ENCODE assay signal across 1 cellular context in the genomic region with DNA sequence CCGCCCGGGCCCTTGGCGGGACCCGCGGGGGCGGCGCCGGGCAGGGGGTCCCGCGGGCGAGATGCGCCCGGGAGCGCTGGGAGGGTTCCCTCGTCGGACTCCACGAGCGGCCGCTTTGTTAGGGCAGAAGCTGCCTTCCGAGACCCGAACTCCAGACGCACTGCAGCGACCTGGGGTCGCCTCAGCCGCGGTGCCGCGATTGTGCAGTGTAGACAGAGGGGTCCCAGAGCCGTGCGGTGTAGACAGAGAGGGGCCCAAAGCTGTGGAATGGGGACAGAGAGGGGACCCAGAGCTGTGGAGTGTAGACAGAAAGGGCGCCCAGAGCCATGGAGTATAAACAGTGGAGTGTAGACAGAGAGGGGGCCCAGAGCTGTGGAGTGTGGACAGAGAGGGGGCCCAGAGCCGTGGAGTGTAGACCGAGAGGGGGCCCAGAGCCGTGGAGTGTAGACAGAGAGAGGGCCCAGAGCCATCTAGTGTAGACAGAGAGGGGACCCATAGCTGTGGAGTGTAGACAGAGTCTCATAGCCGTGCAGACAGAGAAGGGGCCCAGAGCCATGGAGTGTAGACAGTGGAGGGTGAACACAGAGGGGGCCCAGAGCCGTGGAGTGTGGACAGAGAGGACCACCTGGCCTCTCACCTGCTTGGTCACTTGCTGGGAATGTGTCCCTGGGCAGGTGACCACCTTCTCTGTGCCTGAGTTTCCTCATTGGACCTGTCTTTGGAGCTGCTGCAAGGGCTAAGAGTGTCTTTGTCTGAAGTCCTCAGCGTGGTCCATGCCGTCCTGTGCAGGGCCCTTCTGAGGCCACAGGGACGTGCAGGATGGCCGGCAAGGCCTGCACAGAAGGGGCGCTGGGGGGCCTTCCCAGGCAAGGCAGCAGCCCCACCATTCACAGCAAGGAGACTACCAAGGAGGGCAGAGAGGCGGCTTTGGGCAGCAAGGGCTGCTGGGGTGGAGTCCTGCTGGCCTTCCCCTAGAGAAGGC.
A peak's percentile ranks its signal among the peaks of the same experiment; 100 is the strongest.
TF ChIP-seq lines count a peak whose summit lies in the region.

No MANE protein-coding gene starts in this region.

TF ChIP-seq in K562, 482 proteins besides CTCF, POLR2A, EP300 and RAD21 (continued from another document):
- TF ChIP-seq POLR2G (IDR thresholded peaks at IDR 0.05; ENCODE audit: low read depth, low read length), result peak; percentile 62
- no peak for TF ChIP-seq JUNB (CRISPR knock-in tag; conservative IDR thresholded peaks at IDR 0.05)
- no peak for TF ChIP-seq CREBBP (IDR thresholded peaks at IDR 0.05; ENCODE audit: low read depth, low read length)
